Comparison of ENCODE assay signal across 21 cellular contexts in the genomic region with DNA sequence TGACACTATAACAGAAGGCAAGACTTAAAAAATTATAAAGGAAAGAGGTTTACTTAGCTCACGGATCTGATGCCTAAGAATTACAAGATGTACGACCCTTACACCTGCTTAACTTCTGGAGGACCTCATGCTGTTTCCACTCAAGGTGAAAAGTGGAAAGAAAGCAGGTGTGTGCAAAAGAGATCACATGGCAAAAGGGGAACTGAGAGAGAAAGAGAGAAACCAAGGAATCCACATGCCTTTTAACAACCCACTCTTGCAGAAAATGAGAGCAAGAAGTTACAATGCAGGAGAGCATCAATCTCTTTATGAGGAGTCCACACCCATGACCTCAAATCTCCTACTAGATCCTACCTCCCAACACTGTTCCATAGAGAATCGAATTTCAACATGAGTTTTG.
"Had no signal": no experiment of that assay in that cellular context is flagged by ENCODE, and none has a peak within 500 bp of the region (broad histone marks: within the 10 kb centered on the region; RNA-seq: fewer than 3 reads in every experiment).

No MANE protein-coding gene starts in this region.

- H3K4me1 ChIP-seq: SJSA1 had no signal

- H3K4me3 ChIP-seq: MG63, SJSA1, SK-N-MC had no signal

- H3K9me3 ChIP-seq: MG63, SJSA1 had no signal

- H3K27me3 ChIP-seq: MG63, SJSA1 had no signal

- DNase-seq: IMR-90, Karpas-422, KG1, MG63, NCI-H1092, NCI-H1105 treated with DMSO at 0.1 percent for 48 hours, NCI-H1417 treated with DMSO at 0.1 percent for 48 hours, NCI-H146, NCI-H1694 treated with DMSO at 0.1 percent for 48 hours, NCI-H1930, NCI-H2081, NCI-H2107, NCI-H2227 treated with DMSO at 0.1 percent for 48 hours, NCI-H524, NCI-H526 treated with DMSO at 0.1 percent for 48 hours, NCI-H748 treated with DMSO at 0.1 percent for 48 hours, PC-3, Right ventricle myocardium superior, SIG-M5 had no signal

- H3K27ac ChIP-seq: SJSA1, SK-N-MC had no signal

- H3K36me3 ChIP-seq: MG63, SJSA1 had no signal
